Comparison of ENCODE assay signal across 25 cellular contexts in genomic region chr1:98403981-98404380, GRCh38.
DNase-seq lines count a peak whose midpoint lies in the region; ATAC-seq, FAIRE-seq and TF ChIP-seq lines count a peak whose summit lies in the region.
"Had no signal": no experiment of that assay in that cellular context is flagged by ENCODE, and none has a peak within 500 bp of the region (broad histone marks: within the 10 kb centered on the region; RNA-seq: fewer than 3 reads in every experiment).

No MANE protein-coding gene starts in this region.

- intact Hi-C loops in activated T-helper 2 cell treated with anti-CD3 and anti-CD28 coated beads, Interferon-gamma antibody, Interleukin-2, Interleukin-4, amounts not matched to agents 10 μg/mL and 5 μg/mL and 100 μg/mL, durations not matched to agents 14 hours and 24 hours and 36 hours (cut with micrococcal nuclease) = no loop called here

- H2AFZ ChIP-seq in neuron (ENCODE audit: low read depth, low read length) = peak overlapping the region; percentile 91
- H2AFZ ChIP-seq: GM23338 had no signal

- H3K27me3 ChIP-seq in neuron (ENCODE audit: insufficient read depth, low read length) = no peaks in the 10 kb centered on the region

- H3K27ac Mint-ChIP-seq in activated T-helper 2 cell treated with anti-CD3 and anti-CD28 coated beads, Interferon-gamma antibody, Interleukin-2, Interleukin-4, amounts not matched to agents 10 μg/mL and 5 μg/mL and 100 μg/mL, durations not matched to agents 14 hours and 24 hours and 36 hours = peak overlapping the region; percentile 52
- H3K27ac Mint-ChIP-seq: CD8-positive, alpha-beta T cell; GM23338; HFFc6 had no signal

- no peak overlapping the region for H3K4me3 Mint-ChIP-seq in activated T-helper 2 cell treated with anti-CD3 and anti-CD28 coated beads, Interferon-gamma antibody, Interleukin-2, Interleukin-4, amounts not matched to agents 10 μg/mL and 5 μg/mL and 100 μg/mL, durations not matched to agents 14 hours and 24 hours and 36 hours (ENCODE audit: low read depth)
- H3K4me3 Mint-ChIP-seq: activated T-cell treated with anti-CD3 and anti-CD28 coated beads, Interleukin-2, amount 50 U/mL, for 4 hours; CD8-positive, alpha-beta T cell; GM23338; HFFc6 had no signal

- DNase-seq in DMS153 treated with DMSO at 0.1 percent for 48 hours (lab: John Stamatoyannopoulos, UW; ENCODE audit: unreplicated experiment) = peak; percentile 35
- DNase-seq in DMS153 (lab: John Stamatoyannopoulos, UW) = no peak
- no peak for DNase-seq in H54 (ENCODE audit: insufficient read length, low spot score)
- no peak for DNase-seq in activated T-helper 2 cell treated with anti-CD3 and anti-CD28 coated beads, Interferon-gamma antibody, Interleukin-2, Interleukin-4, amounts not matched to agents 10 μg/mL and 5 μg/mL and 100 μg/mL, durations not matched to agents 14 hours and 24 hours and 36 hours (ENCODE audit: low spot score)
- no peak for DNase-seq in amygdala (lab: John Stamatoyannopoulos, UW)
- DNase-seq in NCI-H82 treated with DMSO at 0.1 percent for 48 hours (lab: John Stamatoyannopoulos, UW; ENCODE audit: unreplicated experiment) = no peak
- DNase-seq: activated CD4-positive, CD25-positive, alpha-beta regulatory T cell treated with anti-CD3 and anti-CD28 coated beads, Interleukin-2, amount 50 U/mL, for 72 hours; activated naive CD4-positive, alpha-beta T cell; activated T-cell treated with anti-CD3 and anti-CD28 coated beads, Interleukin-2, amount 50 U/mL, for 4 hours; CD8-positive, alpha-beta T cell; effector CD4-positive, alpha-beta T cell; erythroblast; HFFc6; Kasumi-1; NCI-H446 treated with DMSO at 0.1 percent for 48 hours; nucleus accumbens; PC-3; Right ventricle myocardium superior; stimulated activated CD4-positive, alpha-beta T cell treated with anti-CD3 and anti-CD28 coated beads, Interleukin-15, amount 100 ng/mL, for 24 hours; stimulated activated naive CD4-positive, alpha-beta T cell; SW 1271 had no signal

- ATAC-seq in GM21381 (IDR thresholded peaks at IDR 0.05; ENCODE audit: unreplicated experiment) = no peak
- ATAC-seq: activated T-cell treated with anti-CD3 and anti-CD28 coated beads, Interleukin-2, amount 50 U/mL, for 4 hours; CD8-positive, alpha-beta T cell; GM23338; HepG2; PC-3 had no signal

- H3K4me1 Mint-ChIP-seq in activated T-helper 2 cell treated with anti-CD3 and anti-CD28 coated beads, Interferon-gamma antibody, Interleukin-2, Interleukin-4, amounts not matched to agents 10 μg/mL and 5 μg/mL and 100 μg/mL, durations not matched to agents 14 hours and 24 hours and 36 hours (ENCODE audit: low read depth) = peaks cover 47% of the 10 kb centered on the region
- H3K4me1 Mint-ChIP-seq: GM23338 had no signal

- peaks cover 13% of the 10 kb centered on the region for H3K4me1 ChIP-seq in neuron (ENCODE audit: insufficient read depth, low read length)

- no peak overlapping the region for H3K4me3 ChIP-seq in neuron (ENCODE audit: low read length)
- H3K4me3 ChIP-seq: GM23338 had no signal

- no peaks in the 10 kb centered on the region for H3K9me3 Mint-ChIP-seq in activated T-helper 2 cell treated with anti-CD3 and anti-CD28 coated beads, Interferon-gamma antibody, Interleukin-2, Interleukin-4, amounts not matched to agents 10 μg/mL and 5 μg/mL and 100 μg/mL, durations not matched to agents 14 hours and 24 hours and 36 hours
- H3K9me3 Mint-ChIP-seq: activated T-cell treated with anti-CD3 and anti-CD28 coated beads, Interleukin-2, amount 50 U/mL, for 4 hours; CD8-positive, alpha-beta T cell; GM23338; HFFc6 had no signal

- H3K36me3 ChIP-seq in neuron (ENCODE audit: insufficient read depth, low read length) = no peaks in the 10 kb centered on the region

- H3K36me3 Mint-ChIP-seq in activated T-helper 2 cell treated with anti-CD3 and anti-CD28 coated beads, Interferon-gamma antibody, Interleukin-2, Interleukin-4, amounts not matched to agents 10 μg/mL and 5 μg/mL and 100 μg/mL, durations not matched to agents 14 hours and 24 hours and 36 hours (ENCODE audit: low read depth) = no peaks in the 10 kb centered on the region
- H3K36me3 Mint-ChIP-seq: CD8-positive, alpha-beta T cell had no signal

- H3K9me3 ChIP-seq in neuron (ENCODE audit: low read length) = no peaks in the 10 kb centered on the region

- TF ChIP-seq POLR2A in H54 (IDR thresholded peaks at IDR 0.05; ENCODE audit: low read depth, low read length) = no peak

- no peaks in the 10 kb centered on the region for H3K27me3 Mint-ChIP-seq in activated T-helper 2 cell treated with anti-CD3 and anti-CD28 coated beads, Interferon-gamma antibody, Interleukin-2, Interleukin-4, amounts not matched to agents 10 μg/mL and 5 μg/mL and 100 μg/mL, durations not matched to agents 14 hours and 24 hours and 36 hours (ENCODE audit: low read depth)

- peak; percentile 75 for FAIRE-seq in H54 (lab: Jason Lieb, UNC)
- FAIRE-seq: HepG2 had no signal
